ENCODE assay signal across 10 cellular contexts in genomic region chr6:135322427-135323201, GRCh38.
DNase-seq lines count a peak whose midpoint lies in the region; ATAC-seq and TF ChIP-seq lines count a peak whose summit lies in the region.
"Had no signal": no experiment of that assay in that cellular context is flagged by ENCODE, and none has a peak within 500 bp of the region (broad histone marks: within the 10 kb centered on the region; RNA-seq: fewer than 3 reads in every experiment).

No MANE protein-coding gene starts in this region.

- H3K4me2 ChIP-seq in GM23338 = 0 out of 2 replicates have a peak overlapping the region, but pooled peaks have one; percentile 36

- H3F3A ChIP-seq in GM23338 (replicated peaks; ENCODE audit: low read depth) = no peaks in the 10 kb centered on the region

- intact Hi-C loops in CD4-positive, alpha-beta memory T cell (cut with micrococcal nuclease) = no loop called here
- intact Hi-C loops in mucosa of descending colon (cut with DNase I, micrococcal nuclease) = no loop called here
- intact Hi-C loops in activated T-helper 1 cell treated with anti-CD3 and anti-CD28 coated beads, Interleukin-12 subunit alpha, Interleukin-12 subunit beta, Interleukin-2, Interleukin-4 antibody, amounts not matched to agents 30 ng/mL and 10 ng/mL and 1 ng/mL, durations not matched to agents 14 hours and 24 hours and 36 hours (cut with micrococcal nuclease) = no loop called here

- H3K27me3 Mint-ChIP-seq in GM23338 (ENCODE audit: insufficient read depth, low read depth, poor library complexity) = no peaks in the 10 kb centered on the region
- no peaks in the 10 kb centered on the region for H3K27me3 Mint-ChIP-seq in naive B cell
- H3K27me3 Mint-ChIP-seq in CD4-positive, alpha-beta memory T cell = no peaks in the 10 kb centered on the region
- H3K27me3 Mint-ChIP-seq in activated T-helper 1 cell treated with anti-CD3 and anti-CD28 coated beads, Interleukin-12 subunit alpha, Interleukin-12 subunit beta, Interleukin-2, Interleukin-4 antibody, amounts not matched to agents 30 ng/mL and 10 ng/mL and 1 ng/mL, durations not matched to agents 14 hours and 24 hours and 36 hours (ENCODE audit: insufficient read depth) = no peaks in the 10 kb centered on the region

- H3K27ac Mint-ChIP-seq in GM23338 = no peak overlapping the region; the same call in 1 of the 2 replicates
- peak overlapping the region in 4 of 6 donors; percentile 3 to 84 (median 38) for H3K27ac Mint-ChIP-seq in naive B cell
- H3K27ac Mint-ChIP-seq in CD4-positive, alpha-beta memory T cell = no peak overlapping the region
- no peak overlapping the region for H3K27ac Mint-ChIP-seq in activated T-helper 1 cell treated with anti-CD3 and anti-CD28 coated beads, Interleukin-12 subunit alpha, Interleukin-12 subunit beta, Interleukin-2, Interleukin-4 antibody, amounts not matched to agents 30 ng/mL and 10 ng/mL and 1 ng/mL, durations not matched to agents 14 hours and 24 hours and 36 hours
- H3K27ac Mint-ChIP-seq: T-helper 1 cell treated with Interleukin-12 subunit alpha and Interleukin-12 subunit beta and Interleukin-4 antibody, amounts not matched to agents 30 μg/mL and 1 μg/mL, for 36 hours had no signal

- no peak overlapping the region for H3K27ac ChIP-seq in GM23338 (ENCODE audit: low read depth)
- no peak overlapping the region for H3K27ac ChIP-seq in CD4-positive, alpha-beta memory T cell (ENCODE audit: low read depth, low read length)

- H3K9me3 Mint-ChIP-seq in GM23338 (no peaks in the 10 kb centered on the region), naive B cell (no peaks in the 10 kb centered on the region)
- H3K9me3 Mint-ChIP-seq in CD4-positive, alpha-beta memory T cell = no peaks in the 10 kb centered on the region
- H3K9me3 Mint-ChIP-seq in activated T-helper 1 cell treated with anti-CD3 and anti-CD28 coated beads, Interleukin-12 subunit alpha, Interleukin-12 subunit beta, Interleukin-2, Interleukin-4 antibody, amounts not matched to agents 30 ng/mL and 10 ng/mL and 1 ng/mL, durations not matched to agents 14 hours and 24 hours and 36 hours = no peaks in the 10 kb centered on the region
- H3K9me3 Mint-ChIP-seq: T-helper 1 cell treated with Interleukin-12 subunit alpha and Interleukin-12 subunit beta and Interleukin-4 antibody, amounts not matched to agents 30 μg/mL and 1 μg/mL, for 36 hours had no signal

- ATAC-seq in GM19023 (IDR thresholded peaks at IDR 0.05; ENCODE audit: unreplicated experiment) (peak; percentile 63), GM23338 (peak; percentile 35; the same call in 2 of the 3 replicates), naive B cell (ENCODE audit: low read depth in 2 of 2) (peak; percentile 22 to 36), left lobe of liver (no peak), mucosa of descending colon (no peak)

- TF ChIP-seq CTCF in GM23338 (conservative IDR thresholded peaks at IDR 0.05; ENCODE audit: low read depth in 2 of 2) (no peak), mucosa of descending colon (IDR thresholded peaks at IDR 0.05) (no peak)

- H3K27me3 ChIP-seq in GM23338 (ENCODE audit: insufficient read depth) = no peaks in the 10 kb centered on the region
- H3K27me3 ChIP-seq in CD4-positive, alpha-beta memory T cell (ENCODE audit: insufficient read depth, low read length) = no peaks in the 10 kb centered on the region

- DNase-seq in GM23338 (ENCODE audit: low spot score) (no peak), HUDEP-2 (lab: John Stamatoyannopoulos, UW; ENCODE audit: unreplicated experiment in 76 of 76) (peak in 43 of 76 experiments; percentile 5 to 82 (median 49)), naive B cell (no peak), left lobe of liver (ENCODE audit: low spot score) (no peak), mucosa of descending colon (no peak)
- no peak for DNase-seq in CD4-positive, alpha-beta memory T cell
- no peak for DNase-seq in activated T-helper 1 cell treated with anti-CD3 and anti-CD28 coated beads, Interleukin-12 subunit alpha, Interleukin-12 subunit beta, Interleukin-2, Interleukin-4 antibody, amounts not matched to agents 30 ng/mL and 10 ng/mL and 1 ng/mL, durations not matched to agents 14 hours and 24 hours and 36 hours (ENCODE audit: low spot score)
- DNase-seq: NCI-H1048 had no signal

- H3K4me3 Mint-ChIP-seq in GM23338 (no peak overlapping the region), naive B cell (peak overlapping the region in 7 of 8 donors; percentile 21 to 81 (median 68))
- H3K4me3 Mint-ChIP-seq in CD4-positive, alpha-beta memory T cell = no peak overlapping the region
- H3K4me3 Mint-ChIP-seq in activated T-helper 1 cell treated with anti-CD3 and anti-CD28 coated beads, Interleukin-12 subunit alpha, Interleukin-12 subunit beta, Interleukin-2, Interleukin-4 antibody, amounts not matched to agents 30 ng/mL and 10 ng/mL and 1 ng/mL, durations not matched to agents 14 hours and 24 hours and 36 hours = no peak overlapping the region
- H3K4me3 Mint-ChIP-seq: T-helper 1 cell treated with Interleukin-12 subunit alpha and Interleukin-12 subunit beta and Interleukin-4 antibody, amounts not matched to agents 30 μg/mL and 1 μg/mL, for 36 hours had no signal

- H4K20me1 ChIP-seq in GM23338 (replicated peaks; ENCODE audit: insufficient read depth) = no peaks in the 10 kb centered on the region

- H3K79me2 ChIP-seq in GM23338 (replicated peaks; ENCODE audit: insufficient read depth) = no peaks in the 10 kb centered on the region

- H3K9me3 ChIP-seq in CD4-positive, alpha-beta memory T cell (ENCODE audit: control insufficient read depth in 1 of 2, low read length in 2 of 2) = no peaks in the 10 kb centered on the region
- H3K9me3 ChIP-seq in mucosa of descending colon = no peaks in the 10 kb centered on the region

- H2AFZ ChIP-seq in GM23338 = no peak overlapping the region

- POLR2A ChIA-PET in CD4-positive, alpha-beta memory T cell (lab: Charles Lee; ENCODE audit: partially characterized antibody) = no interaction called here

- no peaks in the 10 kb centered on the region for H3K9me2 ChIP-seq in GM23338 (ENCODE audit: insufficient read depth)

- H3K36me3 ChIP-seq in GM23338 (ENCODE audit: insufficient read depth) = no peaks in the 10 kb centered on the region
- no peaks in the 10 kb centered on the region for H3K36me3 ChIP-seq in CD4-positive, alpha-beta memory T cell (ENCODE audit: insufficient read depth, low read length)
- no peaks in the 10 kb centered on the region for H3K36me3 ChIP-seq in mucosa of descending colon (ENCODE audit: low read depth)

- H3K4me3 ChIP-seq in GM23338 = no peak overlapping the region
- H3K4me3 ChIP-seq in CD4-positive, alpha-beta memory T cell (ENCODE audit: low read length in 2 of 2) = no peak overlapping the region
- H3K4me3 ChIP-seq in mucosa of descending colon = no peak overlapping the region

- CTCF ChIA-PET in CD4-positive, alpha-beta memory T cell (lab: Charles Lee; ENCODE audit: partially characterized antibody) = no interaction called here

- peaks cover 14% of the 10 kb centered on the region; the same call in 2 of the 3 replicates for H3K4me1 Mint-ChIP-seq in GM23338
- peaks cover 5 to 18% (median 11%) of the 10 kb centered on the region in 3 donors for H3K4me1 Mint-ChIP-seq in naive B cell
- H3K4me1 Mint-ChIP-seq in CD4-positive, alpha-beta memory T cell = no peaks in the 10 kb centered on the region
- H3K4me1 Mint-ChIP-seq in activated T-helper 1 cell treated with anti-CD3 and anti-CD28 coated beads, Interleukin-12 subunit alpha, Interleukin-12 subunit beta, Interleukin-2, Interleukin-4 antibody, amounts not matched to agents 30 ng/mL and 10 ng/mL and 1 ng/mL, durations not matched to agents 14 hours and 24 hours and 36 hours (ENCODE audit: low read depth) = peaks cover 11% of the 10 kb centered on the region

- no peaks in the 10 kb centered on the region for H3K36me3 Mint-ChIP-seq in GM23338 (ENCODE audit: low read depth)
- H3K36me3 Mint-ChIP-seq in naive B cell = peaks cover 0 to under 1% of the 10 kb centered on the region in 2 donors
- peaks cover 0 to 5% of the 10 kb centered on the region in 2 donors for H3K36me3 Mint-ChIP-seq in CD4-positive, alpha-beta memory T cell
- H3K36me3 Mint-ChIP-seq in activated T-helper 1 cell treated with anti-CD3 and anti-CD28 coated beads, Interleukin-12 subunit alpha, Interleukin-12 subunit beta, Interleukin-2, Interleukin-4 antibody, amounts not matched to agents 30 ng/mL and 10 ng/mL and 1 ng/mL, durations not matched to agents 14 hours and 24 hours and 36 hours (ENCODE audit: low read depth) = peaks cover 7% of the 10 kb centered on the region

- peaks cover 8% of the 10 kb centered on the region; the same call in 1 of the 2 replicates for H3K4me1 ChIP-seq in GM23338 (ENCODE audit: insufficient read depth)
- no peaks in the 10 kb centered on the region for H3K4me1 ChIP-seq in CD4-positive, alpha-beta memory T cell (ENCODE audit: insufficient read depth, low read length)
- no peaks in the 10 kb centered on the region for H3K4me1 ChIP-seq in mucosa of descending colon (ENCODE audit: low read depth)

TF ChIP-seq in GM23338, 12 proteins besides CTCF, POLR2A, EP300 and RAD21:
- TF ChIP-seq EZH2phosphoT487 (IDR thresholded peaks at IDR 0.05; ENCODE audit: unreplicated experiment) (no peak), REST (IDR thresholded peaks at IDR 0.05; ENCODE audit: unreplicated experiment) (no peak), CREB1 (CRISPR knock-in tag; IDR thresholded peaks at IDR 0.05; ENCODE audit: low read depth) (no peak)

Comparison
In these comparisons a context has a peak if more than half of its experiments do, and no peak if none do; other contexts are left out.
1. ATAC-seq: peak in GM19023 (single experiment), GM23338 (single experiment) and naive B cell (2 of 2); none in left lobe of liver (single experiment) and mucosa of descending colon (single experiment).
2. DNase-seq: peak in HUDEP-2 (43 of 76); none in GM23338 (single experiment), naive B cell (single experiment), CD4-positive, alpha-beta memory T cell (0 of 5), left lobe of liver (single experiment), mucosa of descending colon (0 of 3) and activated T-helper 1 cell treated with anti-CD3 and anti-CD28 coated beads, Interleukin-12 subunit alpha, Interleukin-12 subunit beta, Interleukin-2, Interleukin-4 antibody, amounts not matched to agents 30 ng/mL and 10 ng/mL and 1 ng/mL, durations not matched to agents 14 hours and 24 hours and 36 hours (single experiment).
3. H3K27ac Mint-ChIP-seq: peak in naive B cell (4 of 6); none in GM23338 (single experiment), CD4-positive, alpha-beta memory T cell (0 of 7) and activated T-helper 1 cell treated with anti-CD3 and anti-CD28 coated beads, Interleukin-12 subunit alpha, Interleukin-12 subunit beta, Interleukin-2, Interleukin-4 antibody, amounts not matched to agents 30 ng/mL and 10 ng/mL and 1 ng/mL, durations not matched to agents 14 hours and 24 hours and 36 hours (single experiment).
4. H3K4me3 Mint-ChIP-seq: peak in naive B cell (7 of 8); none in GM23338 (single experiment), CD4-positive, alpha-beta memory T cell (0 of 8) and activated T-helper 1 cell treated with anti-CD3 and anti-CD28 coated beads, Interleukin-12 subunit alpha, Interleukin-12 subunit beta, Interleukin-2, Interleukin-4 antibody, amounts not matched to agents 30 ng/mL and 10 ng/mL and 1 ng/mL, durations not matched to agents 14 hours and 24 hours and 36 hours (single experiment).